Comparison of ENCODE assay signal across 14 cellular contexts in the genomic region with DNA sequence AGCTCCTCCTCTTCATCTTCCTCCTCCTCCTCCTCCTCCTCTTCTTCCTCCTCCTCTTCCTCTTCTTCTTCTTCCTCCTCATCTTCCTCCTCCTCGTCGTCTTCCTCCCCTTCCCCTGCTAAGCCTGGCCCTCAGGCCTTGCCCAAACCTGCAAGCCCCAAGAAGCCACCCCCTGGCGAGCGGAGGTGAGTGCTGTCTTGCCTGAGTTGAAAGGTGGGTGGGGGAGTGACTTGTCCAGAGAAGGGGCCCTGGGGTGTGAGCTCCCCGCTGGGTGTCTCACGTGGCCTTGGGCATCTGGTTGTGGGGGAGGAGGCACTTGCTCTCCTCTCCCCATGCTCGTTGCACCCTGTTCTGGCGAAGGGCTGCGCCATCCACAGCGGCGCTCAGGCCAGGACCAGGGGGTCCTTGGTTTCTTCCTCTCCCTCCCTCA. TPM values are rescaled to one million over a fixed set of nuclear protein-coding genes. Genes with fewer than 3 reads are reported as not detected.
A peak's percentile ranks its signal among the peaks of the same experiment; 100 is the strongest.
DNase-seq lines count a peak whose midpoint lies in the region; ATAC-seq and TF ChIP-seq lines count a peak whose summit lies in the region.
"Had no signal": no experiment of that assay in that cellular context is flagged by ENCODE, and none has a peak within 500 bp of the region (broad histone marks: within the 10 kb centered on the region; RNA-seq: fewer than 3 reads in every experiment).

No MANE protein-coding gene starts in this region.

- H3K4me3 Mint-ChIP-seq in effector memory CD8-positive, alpha-beta T cell, result peak overlapping the region in 1 of 2 donors; percentile 52
- no peak overlapping the region for H3K4me3 Mint-ChIP-seq in nephron progenitor cell
- H3K4me3 Mint-ChIP-seq in activated naive CD8-positive, alpha-beta T cell treated with anti-CD3 and anti-CD28 coated beads, Interleukin-2, amount 50 U/mL, for 24 hours, result no peak overlapping the region
- H3K4me3 Mint-ChIP-seq: activated CD4-positive, alpha-beta T cell treated with anti-CD3 and anti-CD28 coated beads for 36 hours had no signal

- peak overlapping the region; percentile 38 for H3K27ac ChIP-seq in left ventricle myocardium inferior (replicated peaks)
- no peak overlapping the region for H3K27ac ChIP-seq in aorta (ENCODE audit: low read depth in 1 of 2, low read length in 2 of 2)
- H3K27ac ChIP-seq: HL-60 had no signal

- H3K9me3 ChIP-seq in left ventricle myocardium inferior (replicated peaks) (no peaks in the 10 kb centered on the region), aorta (ENCODE audit: control insufficient read depth, low read length) (no peaks in the 10 kb centered on the region)

- H3K4me1 ChIP-seq in left ventricle myocardium inferior (peaks cover 50% of the 10 kb centered on the region), aorta (ENCODE audit: control insufficient read depth in 1 of 2, insufficient read depth in 2 of 2, low read length in 2 of 2) (no peaks in the 10 kb centered on the region)

- peaks cover 98% of the 10 kb centered on the region for H3K36me3 ChIP-seq in left ventricle myocardium inferior
- peaks cover 9 to 29% of the 10 kb centered on the region in 2 donors for H3K36me3 ChIP-seq in aorta (ENCODE audit: control insufficient read depth in 1 of 2, insufficient read depth in 2 of 2, low read length in 1 of 2)

- H3K36me3 Mint-ChIP-seq in effector memory CD8-positive, alpha-beta T cell (ENCODE audit: insufficient read depth), result peaks cover 89% of the 10 kb centered on the region
- peaks cover 79% of the 10 kb centered on the region for H3K36me3 Mint-ChIP-seq in nephron progenitor cell (ENCODE audit: low read depth)
- peaks cover 73% of the 10 kb centered on the region for H3K36me3 Mint-ChIP-seq in activated naive CD8-positive, alpha-beta T cell treated with anti-CD3 and anti-CD28 coated beads, Interleukin-2, amount 50 U/mL, for 24 hours (ENCODE audit: low read depth)

- H3K27me3 ChIP-seq in left ventricle myocardium inferior (ENCODE audit: low read depth) (no peaks in the 10 kb centered on the region), aorta (ENCODE audit: control insufficient read depth in 1 of 2, insufficient read depth in 2 of 2, low read length in 1 of 2) (no peaks in the 10 kb centered on the region)

- peaks cover 32 to 35% of the 10 kb centered on the region in 2 donors for H3K4me1 Mint-ChIP-seq in effector memory CD8-positive, alpha-beta T cell (ENCODE audit: low read depth in 2 of 2)
- peaks cover 40% of the 10 kb centered on the region for H3K4me1 Mint-ChIP-seq in nephron progenitor cell
- H3K4me1 Mint-ChIP-seq in activated naive CD8-positive, alpha-beta T cell treated with anti-CD3 and anti-CD28 coated beads, Interleukin-2, amount 50 U/mL, for 24 hours, result peaks cover 13% of the 10 kb centered on the region

- H3K9me3 Mint-ChIP-seq in effector memory CD8-positive, alpha-beta T cell, result no peaks in the 10 kb centered on the region
- peaks cover 28% of the 10 kb centered on the region for H3K9me3 Mint-ChIP-seq in nephron progenitor cell
- H3K9me3 Mint-ChIP-seq in activated naive CD8-positive, alpha-beta T cell treated with anti-CD3 and anti-CD28 coated beads, Interleukin-2, amount 50 U/mL, for 24 hours, result no peaks in the 10 kb centered on the region

- ATAC-seq in effector memory CD8-positive, alpha-beta T cell (replicated peaks), result no peak
- no peak for ATAC-seq in aorta (ENCODE audit: low FRiP score)
- ATAC-seq in activated naive CD8-positive, alpha-beta T cell treated with anti-CD3 and anti-CD28 coated beads, Interleukin-2, amount 50 U/mL, for 24 hours, result no peak
- ATAC-seq in GM19328 (IDR thresholded peaks at IDR 0.05; ENCODE audit: unreplicated experiment), result no peak
- ATAC-seq: activated CD4-positive, alpha-beta T cell treated with anti-CD3 and anti-CD28 coated beads for 36 hours had no signal

- WGBS in aorta, 2 donors, result 81 to 85% methylated on average over 10 to 11 of the region's 11 CpGs

- no peak for TF ChIP-seq CTCF in left ventricle myocardium inferior (IDR thresholded peaks at IDR 0.05; ENCODE audit: borderline replicate concordance)
- no peak for TF ChIP-seq CTCF in nephron progenitor cell (IDR thresholded peaks at IDR 0.05)

- H3K27me3 Mint-ChIP-seq in effector memory CD8-positive, alpha-beta T cell, result no peaks in the 10 kb centered on the region
- H3K27me3 Mint-ChIP-seq in nephron progenitor cell (ENCODE audit: low read depth, poor library complexity), result peaks cover 3% of the 10 kb centered on the region
- no peaks in the 10 kb centered on the region for H3K27me3 Mint-ChIP-seq in activated naive CD8-positive, alpha-beta T cell treated with anti-CD3 and anti-CD28 coated beads, Interleukin-2, amount 50 U/mL, for 24 hours
- H3K27me3 Mint-ChIP-seq: activated CD4-positive, alpha-beta T cell treated with anti-CD3 and anti-CD28 coated beads for 36 hours had no signal

- DNase-seq in left ventricle myocardium inferior, result no peak
- no peak for DNase-seq in cardiac septum (ENCODE audit: low spot score)
- no peak for DNase-seq in effector memory CD8-positive, alpha-beta T cell
- no peak for DNase-seq in nephron progenitor cell
- DNase-seq in aorta, result peak; percentile 46 to 62
- DNase-seq in activated naive CD8-positive, alpha-beta T cell treated with anti-CD3 and anti-CD28 coated beads, Interleukin-2, amount 50 U/mL, for 24 hours, result no peak
- no peak for DNase-seq in midbrain (lab: John Stamatoyannopoulos, UW)
- DNase-seq: activated CD4-positive, alpha-beta T cell treated with anti-CD3 and anti-CD28 coated beads for 36 hours; activated effector memory CD4-positive, alpha-beta T cell treated with Interleukin-2 at 50 U/mL for 16 hours; foreskin melanocyte; NCI-H2171 had no signal

- peak overlapping the region; percentile 15 to 95 for H3K27ac Mint-ChIP-seq in effector memory CD8-positive, alpha-beta T cell
- peak overlapping the region; percentile 97 for H3K27ac Mint-ChIP-seq in nephron progenitor cell
- H3K27ac Mint-ChIP-seq in activated naive CD8-positive, alpha-beta T cell treated with anti-CD3 and anti-CD28 coated beads, Interleukin-2, amount 50 U/mL, for 24 hours, result no peak overlapping the region
- H3K27ac Mint-ChIP-seq: activated CD4-positive, alpha-beta T cell treated with anti-CD3 and anti-CD28 coated beads for 36 hours had no signal

- no peak overlapping the region for H3K4me3 ChIP-seq in left ventricle myocardium inferior
- no peak overlapping the region for H3K4me3 ChIP-seq in aorta (ENCODE audit: low read length in 2 of 2)

- intact Hi-C loops in left ventricle myocardium inferior (cut with micrococcal nuclease) (no loop called here), cardiac septum (cut with DNase I) (no loop called here), aorta (cut with DNase I) (no loop called here)

RNA-seq across cellular contexts. Expression of a gene that starts 8.0 kb away (rescaled TPM):
- total RNA-seq in left ventricle myocardium inferior (304 TPM), cardiac septum (278 TPM), aorta (100 to 1,000 TPM; 146 to 174 TPM)
- 100 to 1,000 TPM; 368 to 843 TPM for polyA plus RNA-seq in aorta

RNA-seq across cellular contexts. Expression of a gene that starts 16.7 kb away (rescaled TPM):
- total RNA-seq in left ventricle myocardium inferior (251 TPM), cardiac septum (335 TPM), aorta (100 to 1,000 TPM; 552 to 716 TPM)
- polyA plus RNA-seq in aorta, result 100 to 1,000 TPM; 194 to 946 TPM

RNA-seq across cellular contexts. Expression of a gene that starts 18.2 kb away (rescaled TPM):
- total RNA-seq in left ventricle myocardium inferior (not detected), cardiac septum (not detected), aorta (not detected)
- polyA plus RNA-seq in aorta, result under 1 TPM in 1 of 2 donors, not detected in 1; 0.08 TPM
- total RNA-seq: activated CD4-positive, alpha-beta T cell treated with anti-CD3 and anti-CD28 coated beads for 36 hours; M059J had no signal

RNA-seq across cellular contexts. Expression of a gene that starts 29.2 kb away (rescaled TPM):
- total RNA-seq in left ventricle myocardium inferior (not detected), cardiac septum (not detected), aorta (not detected)
- polyA plus RNA-seq in aorta, result not detected
- total RNA-seq: activated CD4-positive, alpha-beta T cell treated with anti-CD3 and anti-CD28 coated beads for 36 hours; M059J had no signal

RNA-seq across cellular contexts. Expression of a gene that starts 47.9 kb away (rescaled TPM):
- not detected for total RNA-seq in left ventricle myocardium inferior
- not detected for total RNA-seq in cardiac septum
- not detected for total RNA-seq in aorta
- polyA plus RNA-seq in aorta, result not detected
- total RNA-seq: M059J had no signal

Comparison
In these comparisons a context has a peak if more than half of its experiments do, and no peak if none do; other contexts are left out.
1. DNase-seq: peak in aorta (2 of 2); none in left ventricle myocardium inferior (single experiment), cardiac septum (single experiment), effector memory CD8-positive, alpha-beta T cell (0 of 3), nephron progenitor cell (single experiment), activated naive CD8-positive, alpha-beta T cell treated with anti-CD3 and anti-CD28 coated beads, Interleukin-2, amount 50 U/mL, for 24 hours (single experiment) and midbrain (single experiment).